In the genomic region with DNA sequence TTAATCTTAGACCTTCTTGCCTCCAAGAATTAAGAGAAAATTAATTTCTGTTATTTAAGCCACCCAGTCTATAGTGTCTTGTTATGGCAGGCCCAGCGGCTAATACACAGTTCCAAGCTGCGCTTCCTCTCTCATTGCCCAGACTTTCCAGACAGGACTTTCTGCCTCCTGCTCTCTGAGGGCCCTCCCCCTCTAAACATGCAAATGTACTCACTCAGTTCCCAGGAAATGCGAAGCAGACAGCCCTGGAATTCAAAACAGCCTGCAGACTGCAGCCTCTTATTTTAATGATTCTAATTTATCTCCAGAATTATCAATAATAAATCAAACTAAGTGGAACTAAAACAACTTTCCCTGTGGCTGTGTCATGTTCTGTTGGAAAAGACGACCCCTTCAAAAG, we compare ENCODE assay signal across 20 cellular contexts.
A peak's percentile ranks its signal among the peaks of the same experiment; 100 is the strongest.
DNase-seq lines count a peak whose midpoint lies in the region; ATAC-seq and TF ChIP-seq lines count a peak whose summit lies in the region.
"Had no signal": no experiment of that assay in that cellular context is flagged by ENCODE, and none has a peak within 500 bp of the region (broad histone marks: within the 10 kb centered on the region; RNA-seq: fewer than 3 reads in every experiment).

No MANE protein-coding gene starts in this region.

- no peak overlapping the region for H3K4me3 ChIP-seq in prostate gland
- no peak overlapping the region for H3K4me3 ChIP-seq in gastrocnemius medialis
- no peak overlapping the region for H3K4me3 ChIP-seq in GM23248
- H3K4me3 ChIP-seq: BLaER1, GM12878, SJCRH30 had no signal

- H3K36me3 ChIP-seq in ES-I3 (ENCODE audit: insufficient read depth, low read length) = no peaks in the 10 kb centered on the region
- no peaks in the 10 kb centered on the region for H3K36me3 ChIP-seq in prostate gland
- no peaks in the 10 kb centered on the region for H3K36me3 ChIP-seq in gastrocnemius medialis
- H3K36me3 ChIP-seq in GM23248 (ENCODE audit: low read depth) = no peaks in the 10 kb centered on the region
- H3K36me3 ChIP-seq: BLaER1, SJCRH30 had no signal

- in situ Hi-C loops in gastrocnemius medialis (cut with MboI; ENCODE audit: low sequenced_read_pairs in 4 of 4) (no loop called here), GM23248 (cut with MboI) (no loop called here)

- DNase-seq in astrocyte of the hippocampus (ENCODE audit: low read depth, low spot score) (peak; percentile 31), islet precursor cell (peak; percentile 83), prostate gland (ENCODE audit: low spot score) (peak; percentile 25), gastrocnemius medialis (no peak), SK-N-DZ (ENCODE audit: low spot score) (no peak), GM23248 (no peak)
- DNase-seq in activated CD4-positive, alpha-beta T cell treated with anti-CD3 and anti-CD28 coated beads for 4 hours = no peak
- DNase-seq: CD8-positive, alpha-beta memory T cell; DMS 273 treated with DMSO at 0.1 percent for 48 hours; GOT3; Kasumi-1; NCI-H1417 treated with DMSO at 0.1 percent for 48 hours; NCI-H2081; NCI-H524 treated with DMSO at 0.1 percent for 48 hours; SJCRH30; SW 1271 had no signal

- H3K9ac ChIP-seq in ES-I3 (ENCODE audit: low read depth, low read length) = peak overlapping the region; percentile 12; the same call in 1 of the 2 replicates
- H3K9ac ChIP-seq in GM23248 = no peak overlapping the region
- H3K9ac ChIP-seq: BLaER1 had no signal

- no peaks in the 10 kb centered on the region for H3K79me2 ChIP-seq in GM23248 (ENCODE audit: insufficient read depth)

- no peak for ATAC-seq in gastrocnemius medialis
- ATAC-seq: GM12878 had no signal

- no peaks in the 10 kb centered on the region for H3K9me2 ChIP-seq in GM23248 (ENCODE audit: insufficient read depth)

- WGBS in prostate gland = 9% methylated on average over 4 of the region's 4 CpGs
- WGBS in GM23248 (ENCODE audit: low coverage in 1 of 2, low lambda C conversion rate in 2 of 2, missing lambda C conversion rate in 2 of 2), 2 experiments = 5 to 7% methylated on average over 4 of the region's 4 CpGs

- H3K4me1 ChIP-seq in ES-I3 (ENCODE audit: insufficient read depth, low read length) = peaks cover 14% of the 10 kb centered on the region
- no peaks in the 10 kb centered on the region for H3K4me1 ChIP-seq in prostate gland (replicated peaks)
- H3K4me1 ChIP-seq in gastrocnemius medialis = no peaks in the 10 kb centered on the region
- no peaks in the 10 kb centered on the region for H3K4me1 ChIP-seq in GM23248 (ENCODE audit: insufficient read depth)
- H3K4me1 ChIP-seq: BLaER1, SJCRH30 had no signal

- H4K20me1 ChIP-seq in GM23248 (ENCODE audit: insufficient read depth) = no peaks in the 10 kb centered on the region
- H4K20me1 ChIP-seq: BLaER1 had no signal

- H3K27ac ChIP-seq in prostate gland (no peak overlapping the region), gastrocnemius medialis (no peak overlapping the region), GM23248 (no peak overlapping the region)
- H3K27ac ChIP-seq: BLaER1, RWPE1, SJCRH30 had no signal

- H3K27me3 ChIP-seq in prostate gland (replicated peaks; ENCODE audit: insufficient read depth) (no peaks in the 10 kb centered on the region), gastrocnemius medialis (no peaks in the 10 kb centered on the region), GM23248 (replicated peaks; ENCODE audit: insufficient read depth) (no peaks in the 10 kb centered on the region)
- H3K27me3 ChIP-seq: BLaER1, SJCRH30 had no signal

- TF ChIP-seq CTCF in prostate gland (IDR thresholded peaks at IDR 0.05) = no peak
- TF ChIP-seq CTCF in gastrocnemius medialis (IDR thresholded peaks at IDR 0.05 in 4 of 5, conservative IDR thresholded peaks at IDR 0.05 in 1 of 5) = no peak

- TF ChIP-seq POLR2A in prostate gland (IDR thresholded peaks at IDR 0.05) (no peak), gastrocnemius medialis (IDR thresholded peaks at IDR 0.05) (no peak)

- no peaks in the 10 kb centered on the region for H3K9me3 ChIP-seq in ES-I3 (ENCODE audit: control insufficient read depth, insufficient read depth, low read length)
- H3K9me3 ChIP-seq in prostate gland = no peaks in the 10 kb centered on the region
- no peaks in the 10 kb centered on the region for H3K9me3 ChIP-seq in gastrocnemius medialis
- no peaks in the 10 kb centered on the region for H3K9me3 ChIP-seq in GM23248 (ENCODE audit: low read depth)
- H3K9me3 ChIP-seq: BLaER1, SJCRH30 had no signal

- no peaks in the 10 kb centered on the region for H3F3A ChIP-seq in GM23248 (ENCODE audit: insufficient read depth)

- H2AFZ ChIP-seq in GM23248 = no peak overlapping the region

- intact Hi-C loops in prostate gland (cut with DNase I) = no loop called here
- intact Hi-C loops in gastrocnemius medialis (cut with DNase I; ENCODE audit: low total_unique reads) = no loop called here

- no peak overlapping the region for H3K4me2 ChIP-seq in GM23248 (ENCODE audit: unreplicated experiment)
- H3K4me2 ChIP-seq: BLaER1 had no signal

Comparison
In these comparisons a context has a peak if more than half of its experiments do, and no peak if none do; other contexts are left out.
1. DNase-seq: peak in astrocyte of the hippocampus (single experiment), islet precursor cell (single experiment) and prostate gland (single experiment); none in gastrocnemius medialis (0 of 2), activated CD4-positive, alpha-beta T cell treated with anti-CD3 and anti-CD28 coated beads for 4 hours (0 of 2), SK-N-DZ (single experiment) and GM23248 (single experiment).